12 cellular contexts compared by ENCODE assay signal in genomic region chr3:98333989-98334606, GRCh38. TPM values are rescaled to one million over a fixed set of nuclear protein-coding genes. Genes with fewer than 3 reads are reported as not detected.
A peak's percentile ranks its signal among the peaks of the same experiment; 100 is the strongest.
DNase-seq lines count a peak whose midpoint lies in the region; ATAC-seq, FAIRE-seq and TF ChIP-seq lines count a peak whose summit lies in the region.
"Had no signal": no experiment of that assay in that cellular context is flagged by ENCODE, and none has a peak within 500 bp of the region (broad histone marks: within the 10 kb centered on the region; RNA-seq: fewer than 3 reads in every experiment).

No MANE protein-coding gene starts in this region.

- CTCF ChIA-PET in GM10248 (lab: Yijun Ruan, JAX), result interaction anchor here (0.8 to 3.9 kb wide), 9 partner anchors 10 to 484 kb away, joined by 3 to 31 read pairs (median 4); no protein-coding TSS in a partner anchor

- no peaks in the 10 kb centered on the region for H3K36me3 ChIP-seq in small intestine (ENCODE audit: control insufficient read depth in 2 of 2, insufficient read depth in 2 of 2, low read length in 2 of 2)
- H3K36me3 ChIP-seq: Peyer's patch had no signal

- H3K4me1 Mint-ChIP-seq in activated T-helper 17 cell treated with anti-CD3 and anti-CD28 coated beads, Interleukin-2, amount 50 U/mL, for 72 hours, result no peaks in the 10 kb centered on the region

- no peaks in the 10 kb centered on the region for H3K9me3 Mint-ChIP-seq in activated T-helper 17 cell treated with anti-CD3 and anti-CD28 coated beads, Interleukin-2, amount 50 U/mL, for 72 hours

- ATAC-seq in HG03108 (IDR thresholded peaks at IDR 0.05; ENCODE audit: unreplicated experiment), result peak; percentile 89
- peak; percentile 62 for ATAC-seq in activated T-helper 17 cell treated with anti-CD3 and anti-CD28 coated beads, Interleukin-2, amount 50 U/mL, for 72 hours (replicated peaks)

- H3K9me3 ChIP-seq in small intestine (ENCODE audit: control insufficient read depth, low read depth), result no peaks in the 10 kb centered on the region
- H3K9me3 ChIP-seq: Peyer's patch had no signal

- no peak overlapping the region for H3K4me3 Mint-ChIP-seq in activated T-helper 17 cell treated with anti-CD3 and anti-CD28 coated beads, Interleukin-2, amount 50 U/mL, for 72 hours

- peak; percentile 36 for TF ChIP-seq CTCF in GM10248 (IDR thresholded peaks at IDR 0.05; ENCODE audit: control extremely low read depth, extremely low read depth, low read depth, missing control alignments)

- no peak overlapping the region for H3K27ac ChIP-seq in small intestine (ENCODE audit: low read depth in 1 of 2, low read length in 1 of 2)
- H3K27ac ChIP-seq: Peyer's patch had no signal

- H3K4me1 ChIP-seq in small intestine (ENCODE audit: control insufficient read depth in 2 of 2, insufficient read depth in 1 of 2, low read depth in 1 of 2, low read length in 1 of 2), result no peaks in the 10 kb centered on the region
- H3K4me1 ChIP-seq: Peyer's patch had no signal

- no peak overlapping the region for H3K27ac Mint-ChIP-seq in activated T-helper 17 cell treated with anti-CD3 and anti-CD28 coated beads, Interleukin-2, amount 50 U/mL, for 72 hours

- 32 to 42% (median 33%) methylated on average over 3 of the region's 3 CpGs for WGBS in small intestine, 3 donors

- H3K4me3 ChIP-seq in small intestine (ENCODE audit: low read depth in 1 of 2, low read length in 2 of 2), result no peak overlapping the region
- H3K4me3 ChIP-seq: Peyer's patch had no signal

- POLR2A ChIA-PET in GM10248 (lab: Yijun Ruan, JAX), result no interaction called here

- no peak for DNase-seq in GM10248 (ENCODE audit: extremely low spot score)
- DNase-seq in GM19239 (ENCODE audit: insufficient read length, low spot score), result no peak
- no peak for DNase-seq in DMS 273 (lab: John Stamatoyannopoulos, UW; ENCODE audit: unreplicated experiment)
- no peak for DNase-seq in small intestine
- no peak for DNase-seq in SKM-1 (lab: John Stamatoyannopoulos, UW; ENCODE audit: unreplicated experiment)
- DNase-seq in epidermal melanocyte (ENCODE audit: insufficient read length, low spot score), result no peak
- DNase-seq: activated CD4-positive, alpha-beta T cell treated with anti-CD3 and anti-CD28 coated beads, Interleukin-2, amount 50 U/mL, for 1 hour; anterior cingulate cortex; foreskin melanocyte; Peyer's patch had no signal

- no peaks in the 10 kb centered on the region for H3K27me3 ChIP-seq in small intestine (ENCODE audit: control insufficient read depth in 2 of 2, insufficient read depth in 2 of 2, low read length in 2 of 2)
- H3K27me3 ChIP-seq: Peyer's patch had no signal

- peaks cover 15% of the 10 kb centered on the region for H3K27me3 Mint-ChIP-seq in activated T-helper 17 cell treated with anti-CD3 and anti-CD28 coated beads, Interleukin-2, amount 50 U/mL, for 72 hours

- peak; percentile 18 for FAIRE-seq in GM19239 (lab: Jason Lieb, UNC)
- FAIRE-seq in small intestine (lab: Jason Lieb, UNC), result no peak

- H3K36me3 Mint-ChIP-seq in activated T-helper 17 cell treated with anti-CD3 and anti-CD28 coated beads, Interleukin-2, amount 50 U/mL, for 72 hours (ENCODE audit: low read depth), result no peaks in the 10 kb centered on the region

RNA-seq across cellular contexts. Expression of gene OR5K4, which starts 19.6 kb away (rescaled TPM):
- total RNA-seq in activated T-helper 17 cell treated with anti-CD3 and anti-CD28 coated beads, Interleukin-2, amount 50 U/mL, for 72 hours, result not detected
- polyA plus RNA-seq in small intestine, result not detected
- total RNA-seq: Peyer's patch had no signal

RNA-seq across cellular contexts. Expression of gene OR5H2, which starts 51.8 kb away (rescaled TPM):
- total RNA-seq in activated T-helper 17 cell treated with anti-CD3 and anti-CD28 coated beads, Interleukin-2, amount 50 U/mL, for 72 hours, result not detected
- not detected for polyA plus RNA-seq in small intestine
- total RNA-seq: Peyer's patch had no signal

RNA-seq across cellular contexts. Expression of gene OR5K3, which starts 56.4 kb away (rescaled TPM):
- total RNA-seq in activated T-helper 17 cell treated with anti-CD3 and anti-CD28 coated beads, Interleukin-2, amount 50 U/mL, for 72 hours, result not detected
- polyA plus RNA-seq in small intestine, result not detected
- total RNA-seq: Peyer's patch had no signal
